In genomic region chr1:237749122-237749521, GRCh38 we compare ENCODE assay signal across 26 cellular contexts.
"Had no signal": no experiment of that assay in that cellular context is flagged by ENCODE, and none has a peak within 500 bp of the region (broad histone marks: within the 10 kb centered on the region; RNA-seq: fewer than 3 reads in every experiment).

No MANE protein-coding gene starts in this region.

- H3K27ac ChIP-seq: neural progenitor cell, neutrophil, parathyroid adenoma, psoas muscle, skin epidermis, stomach, testis, thyroid gland, upper lobe of right lung had no signal

- H3K9me3 ChIP-seq: neutrophil, psoas muscle, stomach, testis, thyroid gland, upper lobe of right lung had no signal

- H3K4me1 ChIP-seq: neural progenitor cell, parathyroid adenoma, psoas muscle, testis, upper lobe of right lung had no signal

- DNase-seq: hypothalamus; immature natural killer cell; kidney; mesendoderm; naive B cell; natural killer cell; nephron progenitor cell; occipital lobe; psoas muscle; stimulated activated CD4-positive, alpha-beta T cell treated with anti-CD3 and anti-CD28 coated beads, Interleukin-12 subunit alpha, Interleukin-12 subunit beta, amount 100 ng/mL, for 4 hours; stimulated activated CD4-positive, alpha-beta T cell treated with anti-CD3 and anti-CD28 coated beads, Interleukin-15, amount 100 ng/mL, for 24 hours; stimulated activated CD4-positive, alpha-beta T cell treated with anti-CD3 and anti-CD28 coated beads, Interleukin-2, amount 100 ng/mL, for 24 hours; stimulated activated CD4-positive, alpha-beta T cell treated with anti-CD3 and anti-CD28 coated beads, Interleukin-4, amount 100 ng/mL, for 1 hour; stimulated activated naive B cell treated with anti-CD40 and anti-IgM and Interleukin-4, amounts not matched to agents 10 μg/mL and 1 μg/mL and 100 μg/mL, for 72 hours; stimulated activated naive CD8-positive, alpha-beta T cell treated with anti-CD3 and anti-CD28 coated beads, Interleukin-15, Interleukin-2, amounts not matched to agents 100 U/mL and 50 U/mL, for 24 hours; stomach; testis; thyroid gland; trophoblast cell; upper lobe of right lung had no signal

- H3K27me3 ChIP-seq: neural progenitor cell, neutrophil, stomach, testis, thyroid gland, upper lobe of right lung had no signal

- H3K36me3 ChIP-seq: neural progenitor cell, neutrophil, stomach, thyroid gland, upper lobe of right lung had no signal

- ATAC-seq: natural killer cell; psoas muscle; sciatic nerve; stimulated activated naive B cell treated with anti-CD40 and anti-IgM and Interleukin-4, amounts not matched to agents 10 μg/mL and 1 μg/mL and 100 μg/mL, for 72 hours; stimulated activated naive CD8-positive, alpha-beta T cell treated with anti-CD3 and anti-CD28 coated beads, Interleukin-15, Interleukin-2, amounts not matched to agents 100 U/mL and 50 U/mL, for 24 hours; upper lobe of right lung had no signal

- H3K4me3 ChIP-seq: lung, neural progenitor cell, psoas muscle, skin epidermis, stomach, testis, thyroid gland, upper lobe of right lung had no signal
